9 cellular contexts compared by ENCODE assay signal in the genomic region with DNA sequence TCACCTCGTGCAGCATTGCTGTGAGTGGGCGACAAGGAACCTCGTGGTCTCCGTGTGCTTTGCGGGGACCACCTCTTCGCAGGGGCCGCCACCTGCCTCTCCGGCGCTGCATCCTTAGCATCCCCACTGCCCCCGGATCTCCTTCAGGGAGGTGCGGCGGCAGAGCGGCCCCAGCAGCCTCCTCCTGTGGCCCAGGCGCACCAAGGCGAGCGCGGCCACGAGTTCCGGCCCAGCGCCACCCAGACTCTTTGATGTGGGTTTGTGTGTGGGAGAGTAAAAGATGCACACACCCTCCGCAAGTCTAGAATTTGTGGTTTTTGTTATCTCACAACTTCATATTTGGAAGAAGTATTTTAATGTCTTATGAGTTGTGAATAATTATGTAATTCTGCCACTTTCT.
DNase-seq lines count a peak whose midpoint lies in the region; ATAC-seq, FAIRE-seq and TF ChIP-seq lines count a peak whose summit lies in the region.
"Had no signal": no experiment of that assay in that cellular context is flagged by ENCODE, and none has a peak within 500 bp of the region (broad histone marks: within the 10 kb centered on the region; RNA-seq: fewer than 3 reads in every experiment).

No MANE protein-coding gene starts in this region.

- peak; percentile 56 for ATAC-seq in sciatic nerve
- peak; percentile 99 for ATAC-seq in stimulated activated naive CD8-positive, alpha-beta T cell treated with anti-CD3 and anti-CD28 coated beads, Interleukin-15, amount 100 ng/mL, for 72 hours
- ATAC-seq: gastrocnemius medialis had no signal

- TF ChIP-seq EP300 in tibial nerve (IDR thresholded peaks at IDR 0.05) = no peak

- intact Hi-C loops in sciatic nerve (cut with DNase I) (no loop called here), cardiac septum (cut with DNase I) (no loop called here)

- 68 to 73% methylated on average over 21 of the region's 21 CpGs for WGBS in tibial nerve, 2 donors

- TF ChIP-seq POLR2A in tibial nerve (IDR thresholded peaks at IDR 0.05) = no peak

- no peak overlapping the region for H3K4me3 Mint-ChIP-seq in stimulated activated naive CD8-positive, alpha-beta T cell treated with anti-CD3 and anti-CD28 coated beads, Interleukin-15, amount 100 ng/mL, for 72 hours

- no peak for TF ChIP-seq CTCF in tibial nerve (IDR thresholded peaks at IDR 0.05)

- H3K4me1 Mint-ChIP-seq in stimulated activated naive CD8-positive, alpha-beta T cell treated with anti-CD3 and anti-CD28 coated beads, Interleukin-15, amount 100 ng/mL, for 72 hours = peaks cover 43% of the 10 kb centered on the region

- no peaks in the 10 kb centered on the region for H3K27me3 ChIP-seq in tibial nerve
- H3K27me3 ChIP-seq: gastrocnemius medialis had no signal

- H3K9me3 ChIP-seq in tibial nerve = no peaks in the 10 kb centered on the region
- H3K9me3 ChIP-seq: gastrocnemius medialis had no signal

- H3K27ac ChIP-seq in tibial nerve = no peak overlapping the region
- H3K27ac ChIP-seq: gastrocnemius medialis had no signal

- DNase-seq in T-helper 22 cell (ENCODE audit: low read depth) (peak; percentile 17), sciatic nerve (ENCODE audit: low spot score) (no peak), cardiac septum (ENCODE audit: low spot score) (no peak), frontal cortex (ENCODE audit: low spot score in 2 of 2) (no peak), tibial nerve (ENCODE audit: low spot score in 2 of 2) (no peak)
- peak; percentile 17 to 35 for DNase-seq in activated T-helper 1 cell treated with anti-CD3 and anti-CD28 coated beads, Interleukin-2, amount 50 U/mL, for 16 hours (ENCODE audit: low read depth in 1 of 2, low spot score in 1 of 2)
- peak; percentile 70 to 83 for DNase-seq in stimulated activated naive CD8-positive, alpha-beta T cell treated with anti-CD3 and anti-CD28 coated beads, Interleukin-15, amount 100 ng/mL, for 72 hours
- DNase-seq: gastrocnemius medialis had no signal

- H3K36me3 ChIP-seq in tibial nerve = no peaks in the 10 kb centered on the region
- H3K36me3 ChIP-seq: gastrocnemius medialis had no signal

- peak overlapping the region; percentile 44 to 45 for H3K27ac Mint-ChIP-seq in stimulated activated naive CD8-positive, alpha-beta T cell treated with anti-CD3 and anti-CD28 coated beads, Interleukin-15, amount 100 ng/mL, for 72 hours

- no peak for FAIRE-seq in frontal cortex (lab: Jason Lieb, UNC)
- FAIRE-seq: H54 had no signal

- H3K27me3 Mint-ChIP-seq in stimulated activated naive CD8-positive, alpha-beta T cell treated with anti-CD3 and anti-CD28 coated beads, Interleukin-15, amount 100 ng/mL, for 72 hours = peaks cover 84% of the 10 kb centered on the region

- no peaks in the 10 kb centered on the region for H3K9me3 Mint-ChIP-seq in stimulated activated naive CD8-positive, alpha-beta T cell treated with anti-CD3 and anti-CD28 coated beads, Interleukin-15, amount 100 ng/mL, for 72 hours

- no peaks in the 10 kb centered on the region for H3K4me1 ChIP-seq in tibial nerve
- H3K4me1 ChIP-seq: gastrocnemius medialis had no signal

- H3K4me3 ChIP-seq in tibial nerve = no peak overlapping the region
- H3K4me3 ChIP-seq: gastrocnemius medialis had no signal

Comparison
In these comparisons a context has a peak if more than half of its experiments do, and no peak if none do; other contexts are left out.
1. DNase-seq: peak in T-helper 22 cell (single experiment), activated T-helper 1 cell treated with anti-CD3 and anti-CD28 coated beads, Interleukin-2, amount 50 U/mL, for 16 hours (2 of 2) and stimulated activated naive CD8-positive, alpha-beta T cell treated with anti-CD3 and anti-CD28 coated beads, Interleukin-15, amount 100 ng/mL, for 72 hours (2 of 2); none in sciatic nerve (single experiment), cardiac septum (single experiment), frontal cortex (0 of 2) and tibial nerve (0 of 2).